In genomic region chr10:72663971-72664370, GRCh38 we compare ENCODE assay signal across 20 cellular contexts. TPM values are rescaled to one million over a fixed set of nuclear protein-coding genes. Genes with fewer than 3 reads are reported as not detected.
A peak's percentile ranks its signal among the peaks of the same experiment; 100 is the strongest.
DNase-seq lines count a peak whose midpoint lies in the region; ATAC-seq, FAIRE-seq and TF ChIP-seq lines count a peak whose summit lies in the region.
"Had no signal": no experiment of that assay in that cellular context is flagged by ENCODE, and none has a peak within 500 bp of the region (broad histone marks: within the 10 kb centered on the region; RNA-seq: fewer than 3 reads in every experiment).

No MANE protein-coding gene starts in this region.

- H4K8ac ChIP-seq in IMR-90 (ENCODE audit: low read depth in 2 of 2, low read length in 2 of 2): 0 out of 4 replicates have a peak overlapping the region, but pooled peaks of 1 of the 2 experiments have one; percentile 33

- H2AFZ ChIP-seq in IMR-90 (replicated peaks; ENCODE audit: low read length, poor library complexity): peak overlapping the region; percentile 63
- H2AFZ ChIP-seq in astrocyte (ENCODE audit: low read depth, low read length): peak overlapping the region; percentile 50
- H2AFZ ChIP-seq in osteoblast (ENCODE audit: low read length): peak overlapping the region; percentile 25

- no peaks in the 10 kb centered on the region for H3K27me3 Mint-ChIP-seq in astrocyte (ENCODE audit: low read depth, unreplicated experiment)

- no peak for TF ChIP-seq POLR2A in IMR-90 (IDR thresholded peaks at IDR 0.05; ENCODE audit: low read depth, low read length)

- no peak for TF ChIP-seq RAD21 in IMR-90 (IDR thresholded peaks at IDR 0.05; ENCODE audit: low read length)

- dilution Hi-C loops in IMR-90 (cut with HindIII; ENCODE audit: low sequenced_read_pairs, unreplicated experiment): no loop called here

- H3K18ac ChIP-seq in IMR-90 (ENCODE audit: low read depth, low read length): no peak overlapping the region

- H3K4me1 Mint-ChIP-seq in astrocyte (ENCODE audit: low read depth, unreplicated experiment): peaks cover 4% of the 10 kb centered on the region

- H3K27me3 ChIP-seq in IMR-90 (ENCODE audit: control insufficient read depth, insufficient read depth, low read length): no peaks in the 10 kb centered on the region
- no peaks in the 10 kb centered on the region for H3K27me3 ChIP-seq in astrocyte (ENCODE audit: insufficient read depth, low read length)
- no peaks in the 10 kb centered on the region for H3K27me3 ChIP-seq in osteoblast (ENCODE audit: insufficient read depth, low read length)
- H3K27me3 ChIP-seq: SJCRH30 had no signal

- no peak overlapping the region for H3K14ac ChIP-seq in IMR-90 (replicated peaks; ENCODE audit: low read depth, low read length)

- intact Hi-C loops in IMR-90 (cut with micrococcal nuclease): no loop called here

- no peaks in the 10 kb centered on the region for H3K79me2 ChIP-seq in astrocyte (ENCODE audit: insufficient read depth, low read length)
- no peaks in the 10 kb centered on the region for H3K79me2 ChIP-seq in osteoblast (ENCODE audit: insufficient read depth, low read length)

- H4K5ac ChIP-seq in IMR-90 (ENCODE audit: low read depth, low read length): no peak overlapping the region

- H2AK9ac ChIP-seq in IMR-90 (replicated peaks; ENCODE audit: low read depth, low read length, poor library complexity): no peak overlapping the region

- H3K36me3 Mint-ChIP-seq in astrocyte (ENCODE audit: low read depth, unreplicated experiment): no peaks in the 10 kb centered on the region

- no peak for TF ChIP-seq CTCF in IMR-90 (conservative IDR thresholded peaks at IDR 0.05; ENCODE audit: low read depth, low read length)
- TF ChIP-seq CTCF in astrocyte (IDR thresholded peaks at IDR 0.05; ENCODE audit: insufficient read depth, low read depth, low read length): no peak
- no peak for TF ChIP-seq CTCF in osteoblast (IDR thresholded peaks at IDR 0.05; ENCODE audit: extremely low read depth, low read depth, low read length)

- in situ Hi-C loops in IMR-90 (cut with MboI; ENCODE audit: low sequenced_read_pairs): no loop called here

- H3K27ac ChIP-seq in IMR-90 (ENCODE audit: insufficient read depth, low read length) (no peak overlapping the region), astrocyte (ENCODE audit: low read depth, low read length) (no peak overlapping the region), osteoblast (ENCODE audit: low read depth, low read length) (no peak overlapping the region)
- H3K27ac ChIP-seq: SJCRH30 had no signal

- no peak for FAIRE-seq in astrocyte (lab: Jason Lieb, UNC)
- FAIRE-seq: A549, GM12891 had no signal

- H3K4me1 ChIP-seq in IMR-90 (ENCODE audit: control insufficient read depth, insufficient read depth, low read length) (no peaks in the 10 kb centered on the region), astrocyte (ENCODE audit: insufficient read depth, low read length) (no peaks in the 10 kb centered on the region), osteoblast (ENCODE audit: insufficient read depth, low read length) (no peaks in the 10 kb centered on the region)
- H3K4me1 ChIP-seq: SJCRH30 had no signal

- no peak overlapping the region for H3K4me3 Mint-ChIP-seq in astrocyte (ENCODE audit: unreplicated experiment)
- H3K4me3 Mint-ChIP-seq: CD4-positive, alpha-beta T cell had no signal

- H3K56ac ChIP-seq in IMR-90 (ENCODE audit: extremely low read depth, insufficient read depth, low read length): no peak overlapping the region

- H2BK15ac ChIP-seq in IMR-90 (ENCODE audit: low read depth, low read length): no peak overlapping the region

- H3K36me3 ChIP-seq in IMR-90 (ENCODE audit: control insufficient read depth, insufficient read depth, low read length) (no peaks in the 10 kb centered on the region), astrocyte (ENCODE audit: insufficient read depth, low read length) (no peaks in the 10 kb centered on the region), osteoblast (ENCODE audit: insufficient read depth, low read length) (no peaks in the 10 kb centered on the region)
- H3K36me3 ChIP-seq: SJCRH30 had no signal

- POLR2A ChIA-PET in IMR-90 (lab: Charles Lee; ENCODE audit: unreplicated experiment): no interaction called here

- peak overlapping the region; percentile 79 for H3K27ac Mint-ChIP-seq in astrocyte (ENCODE audit: unreplicated experiment)
- H3K27ac Mint-ChIP-seq: CD4-positive, alpha-beta T cell had no signal

- no peaks in the 10 kb centered on the region for H4K20me1 ChIP-seq in IMR-90 (ENCODE audit: insufficient read depth, low read length)
- H4K20me1 ChIP-seq in astrocyte (ENCODE audit: insufficient read depth, low read length): no peaks in the 10 kb centered on the region
- H4K20me1 ChIP-seq in osteoblast (ENCODE audit: insufficient read depth, low read length): no peaks in the 10 kb centered on the region

- no peak overlapping the region for H4K91ac ChIP-seq in IMR-90 (ENCODE audit: insufficient read depth, low read depth, low read length)

- no peaks in the 10 kb centered on the region for H3K9me1 ChIP-seq in IMR-90 (ENCODE audit: insufficient read depth, low read length)

- H3K23ac ChIP-seq in IMR-90 (ENCODE audit: low read depth, low read length): no peak overlapping the region

- no peak overlapping the region for H2BK120ac ChIP-seq in IMR-90 (ENCODE audit: low read depth, low read length)

- ATAC-seq in IMR-90 (ENCODE audit: low read depth): no peak
- ATAC-seq: A549, PC-3 had no signal

- no peak overlapping the region for H3K9ac ChIP-seq in IMR-90 (ENCODE audit: low read depth, low read length)
- H3K9ac ChIP-seq in astrocyte (ENCODE audit: low read length): no peak overlapping the region

- H2BK20ac ChIP-seq in IMR-90 (ENCODE audit: low read depth, low read length): no peak overlapping the region

- H3K4me2 ChIP-seq in IMR-90 (ENCODE audit: low read depth, low read length) (no peak overlapping the region), astrocyte (ENCODE audit: low read length) (no peak overlapping the region), osteoblast (ENCODE audit: insufficient read depth, low read length) (no peak overlapping the region)
- H3K4me2 ChIP-seq: A549 had no signal

- H2AK5ac ChIP-seq in IMR-90 (ENCODE audit: low read depth, low read length): no peak overlapping the region

- H3K9me3 ChIP-seq in IMR-90 (ENCODE audit: control insufficient read depth, insufficient read depth, low read length) (no peaks in the 10 kb centered on the region), astrocyte (ENCODE audit: insufficient read depth, low read depth, low read length) (no peaks in the 10 kb centered on the region), osteoblast (ENCODE audit: low read depth, low read length) (no peaks in the 10 kb centered on the region)
- H3K9me3 ChIP-seq: A549, Caco-2, SJCRH30 had no signal

- no peak overlapping the region for H2BK5ac ChIP-seq in IMR-90 (ENCODE audit: low read depth, low read length, poor library complexity, severe bottlenecking)

- BruUV-seq in IMR-90 (replicated peaks; lab: Mats Ljungman, UMichigan): no TSS peak

- no peaks in the 10 kb centered on the region for H3K9me3 Mint-ChIP-seq in astrocyte (ENCODE audit: unreplicated experiment)
- H3K9me3 Mint-ChIP-seq: CD4-positive, alpha-beta T cell had no signal

- no peaks in the 10 kb centered on the region for H3K79me1 ChIP-seq in IMR-90 (ENCODE audit: low read depth in 1 of 2, low read length in 2 of 2)

- CTCF ChIA-PET in IMR-90 (lab: Yijun Ruan, JAX): no interaction called here

- DNase-seq in GM03348 (ENCODE audit: low spot score) (peak; percentile 7), IMR-90 (peak; percentile 5), astrocyte (ENCODE audit: low read depth) (no peak), osteoblast (ENCODE audit: insufficient read length, low spot score, missing footprints) (no peak), NCI-H524 treated with DMSO at 0.1 percent for 48 hours (lab: John Stamatoyannopoulos, UW) (no peak), DMS153 treated with DMSO at 0.1 percent for 48 hours (lab: John Stamatoyannopoulos, UW; ENCODE audit: unreplicated experiment) (no peak), NCI-H1105 treated with DMSO at 0.1 percent for 48 hours (lab: John Stamatoyannopoulos, UW) (no peak)
- DNase-seq: Caco-2; CD4-positive, alpha-beta T cell; HCEC 1CT; KG1; MV-4-11; NCI-H1417; NCI-H187; NCI-H345; NCI-H526; PC-3; SJCRH30 had no signal

- H3K4ac ChIP-seq in IMR-90 (ENCODE audit: low read depth, low read length): no peak overlapping the region

- no peak overlapping the region for H3K4me3 ChIP-seq in IMR-90 (ENCODE audit: insufficient read depth, low read depth, low read length)
- no peak overlapping the region for H3K4me3 ChIP-seq in astrocyte (ENCODE audit: insufficient read depth, low read depth, low read length)
- H3K4me3 ChIP-seq in osteoblast (ENCODE audit: insufficient read depth, low read length): no peak overlapping the region
- H3K4me3 ChIP-seq: A549, SJCRH30 had no signal

TF ChIP-seq in IMR-90, 13 proteins besides CTCF, POLR2A, EP300 and RAD21 (continues in another document):
- no peak for TF ChIP-seq FOS (IDR thresholded peaks at IDR 0.05; ENCODE audit: low read depth, low read length)
- no peak for TF ChIP-seq SMC3 (IDR thresholded peaks at IDR 0.05; ENCODE audit: low read depth, low read length)
- TF ChIP-seq MAZ (IDR thresholded peaks at IDR 0.05; ENCODE audit: borderline replicate concordance, low read depth, low read length): no peak
- no peak for TF ChIP-seq USF2 (IDR thresholded peaks at IDR 0.05; ENCODE audit: low read depth, low read length)

RNA-seq across cellular contexts. Expression of gene MCU, which starts 28.0 kb away (rescaled TPM):
- total RNA-seq in IMR-90 (2012; rRNA removed) (36.2 and 39.7 TPM in 2 replicates), astrocyte (29.3 and 31.8 TPM in 2 replicates), osteoblast (35.7 and 42.7 TPM in 2 replicates)
- polyA plus RNA-seq in IMR-90 (2012; rRNA removed): 35.1 and 36.7 TPM in 2 replicates
- polyA plus RNA-seq in IMR-90 (2012; cell fraction: cytosol; rRNA removed): 9.6 and 11.2 TPM in 2 replicates
- 12.1 and 61.4 TPM in 2 replicates for polyA plus RNA-seq in IMR-90 (2012; cell fraction: nucleus; rRNA removed; ENCODE audit: low replicate concordance)

RNA-seq across cellular contexts. Expression of gene MICU1, which starts 38.1 kb away (rescaled TPM):
- total RNA-seq in IMR-90 (2012; rRNA removed): 43.6 and 45.0 TPM in 2 replicates
- polyA plus RNA-seq in IMR-90 (2012; rRNA removed): 43.3 and 44.7 TPM in 2 replicates
- polyA plus RNA-seq in IMR-90 (2012; cell fraction: cytosol; rRNA removed): 28.1 and 53.8 TPM in 2 replicates
- 10.1 and 22.7 TPM in 2 replicates for polyA plus RNA-seq in IMR-90 (2012; cell fraction: nucleus; rRNA removed; ENCODE audit: low replicate concordance)
- 28.7 and 31.3 TPM in 2 replicates for total RNA-seq in astrocyte
- total RNA-seq in osteoblast: 79.6 and 90.5 TPM in 2 replicates

Comparison
In these comparisons a context has a peak if more than half of its experiments do, and no peak if none do; other contexts are left out.
1. DNase-seq: peak in GM03348 (single experiment) and IMR-90 (single experiment); none in astrocyte (single experiment), osteoblast (single experiment), NCI-H524 treated with DMSO at 0.1 percent for 48 hours (single experiment), DMS153 treated with DMSO at 0.1 percent for 48 hours (single experiment) and NCI-H1105 treated with DMSO at 0.1 percent for 48 hours (single experiment).
2. Peak in every context shown above with its lines, with median percentiles within 50 percentile points of each other: H2AFZ ChIP-seq.